ENCODE assay signal across 23 cellular contexts in genomic region chr6:113570651-113571050, GRCh38.
DNase-seq lines count a peak whose midpoint lies in the region; ATAC-seq and TF ChIP-seq lines count a peak whose summit lies in the region.
"Had no signal": no experiment of that assay in that cellular context is flagged by ENCODE, and none has a peak within 500 bp of the region (broad histone marks: within the 10 kb centered on the region; RNA-seq: fewer than 3 reads in every experiment).

No MANE protein-coding gene starts in this region.

- H3K9ac ChIP-seq in mammary epithelial cell (ENCODE audit: insufficient read depth, low read length): no peak overlapping the region
- H3K9ac ChIP-seq: parathyroid adenoma had no signal

- TF ChIP-seq CTCF in mammary epithelial cell (conservative IDR thresholded peaks at IDR 0.05 in 1 of 2, IDR thresholded peaks at IDR 0.05 in 1 of 2; ENCODE audit: extremely low read depth in 1 of 2, insufficient read depth in 1 of 2, low read depth in 1 of 2, low read length in 2 of 2) (peak; percentile 11 to 41), foreskin keratinocyte (conservative IDR thresholded peaks at IDR 0.05) (peak; percentile 51)

- H3K27ac ChIP-seq in mammary epithelial cell (ENCODE audit: insufficient read depth, low read depth, low read length) (no peak overlapping the region), foreskin keratinocyte (no peak overlapping the region)
- H3K27ac ChIP-seq: dorsolateral prefrontal cortex, parathyroid adenoma, right atrium auricular region, tibial artery had no signal

- no peaks in the 10 kb centered on the region for H3K4me1 ChIP-seq in mammary epithelial cell (ENCODE audit: insufficient read depth, low read length)
- H3K4me1 ChIP-seq in foreskin keratinocyte: no peaks in the 10 kb centered on the region
- H3K4me1 ChIP-seq: parathyroid adenoma, right atrium auricular region, tibial artery had no signal

- no peaks in the 10 kb centered on the region for H3K79me2 ChIP-seq in mammary epithelial cell (ENCODE audit: insufficient read depth, low read length)
- H3K79me2 ChIP-seq: parathyroid adenoma had no signal

- H3K27me3 ChIP-seq in mammary epithelial cell (ENCODE audit: insufficient read depth, low read length) (no peaks in the 10 kb centered on the region), foreskin keratinocyte (no peaks in the 10 kb centered on the region)
- H3K27me3 ChIP-seq: dorsolateral prefrontal cortex, MG63, right atrium auricular region, tibial artery had no signal

- in situ Hi-C loops in mammary epithelial cell (cut with MboI; ENCODE audit: low sequenced_read_pairs in 2 of 2): no loop called here

- no peak overlapping the region for H3K4me2 ChIP-seq in mammary epithelial cell (ENCODE audit: insufficient read depth, low read depth, low read length)

- dilution Hi-C loops in mammary epithelial cell (cut with HindIII; ENCODE audit: low sequenced_read_pairs): no loop called here

- 86% methylated on average over 3 of the region's 3 CpGs for WGBS in mammary epithelial cell (ENCODE audit: low coverage, missing lambda C conversion rate)

- no peak overlapping the region for H2AFZ ChIP-seq in mammary epithelial cell (ENCODE audit: low read depth, low read length)
- H2AFZ ChIP-seq: parathyroid adenoma had no signal

- H3K9me3 ChIP-seq in mammary epithelial cell (replicated peaks; ENCODE audit: insufficient read depth, low read length): no peaks in the 10 kb centered on the region
- H3K9me3 ChIP-seq: MG63, right atrium auricular region, tibial artery had no signal

- CTCF ChIA-PET in mammary epithelial cell (lab: Charles Lee; ENCODE audit: low non-redundant PET): no interaction called here

- no peaks in the 10 kb centered on the region for H3K36me3 ChIP-seq in mammary epithelial cell (ENCODE audit: insufficient read depth, low read length)
- H3K36me3 ChIP-seq: MG63, right atrium auricular region, tibial artery had no signal

- DNase-seq in DMS53 (lab: John Stamatoyannopoulos, UW) (peak; percentile 28), DMS53 treated with DMSO at 0.1 percent for 48 hours (lab: John Stamatoyannopoulos, UW; ENCODE audit: unreplicated experiment) (no peak), NCI-H69 (lab: John Stamatoyannopoulos, UW) (peak; percentile 5), mammary epithelial cell (no peak), foreskin keratinocyte (no peak), NCI-H1436 treated with DMSO at 0.1 percent for 48 hours (lab: John Stamatoyannopoulos, UW) (no peak), SKM-1 treated with dmso at 0.1 percent for 144 hours (lab: John Stamatoyannopoulos, UW; ENCODE audit: unreplicated experiment) (no peak)
- DNase-seq in activated effector memory CD4-positive, alpha-beta T cell treated with Interleukin-2 at 50 U/mL for 16 hours: no peak
- DNase-seq: 8988T; activated CD4-positive, alpha-beta T cell treated with anti-CD3 and anti-CD28 coated beads for 4 hours; activated T-cell treated with anti-CD3 and anti-CD28 coated beads for 4 hours; anterior cingulate cortex; CD4-positive, CD25-positive, alpha-beta regulatory T cell; dorsolateral prefrontal cortex; left colon; MG63; NCI-H1417; NCI-H524 treated with DMSO at 0.1 percent for 48 hours; nephron progenitor cell; stimulated activated CD4-positive, alpha-beta T cell treated with anti-CD3 and anti-CD28 coated beads, Interleukin-2, amount 100 ng/mL, for 24 hours; tibial artery had no signal

- H3K4me3 ChIP-seq in mammary epithelial cell (replicated peaks in 1 of 3; ENCODE audit: insufficient read depth in 1 of 3, low read depth in 2 of 3, low read length in 3 of 3): no peak overlapping the region
- H3K4me3 ChIP-seq: dorsolateral prefrontal cortex, MG63, right atrium auricular region, tibial artery had no signal

- H4K20me1 ChIP-seq in mammary epithelial cell (ENCODE audit: insufficient read depth, low read length): no peaks in the 10 kb centered on the region

- BruUV-seq in mammary epithelial cell (replicated peaks; lab: Mats Ljungman, UMichigan): no TSS peak

- ATAC-seq in foreskin keratinocyte: no peak
- ATAC-seq: left colon had no signal

- intact Hi-C loops in mammary epithelial cell (cut with micrococcal nuclease): loop anchor here (1.0 to 5.0 kb wide), 2 partner anchors 156 to 263 kb away; no protein-coding TSS in a partner anchor

Comparison
In these comparisons a context has a peak if more than half of its experiments do, and no peak if none do; other contexts are left out.
1. DNase-seq: peak in DMS53 (single experiment) and NCI-H69 (single experiment); none in DMS53 treated with DMSO at 0.1 percent for 48 hours (single experiment), mammary epithelial cell (single experiment), foreskin keratinocyte (0 of 2), activated effector memory CD4-positive, alpha-beta T cell treated with Interleukin-2 at 50 U/mL for 16 hours (single experiment), NCI-H1436 treated with DMSO at 0.1 percent for 48 hours (single experiment) and SKM-1 treated with dmso at 0.1 percent for 144 hours (single experiment).